ENCODE assay signal across 17 cellular contexts in the genomic region with DNA sequence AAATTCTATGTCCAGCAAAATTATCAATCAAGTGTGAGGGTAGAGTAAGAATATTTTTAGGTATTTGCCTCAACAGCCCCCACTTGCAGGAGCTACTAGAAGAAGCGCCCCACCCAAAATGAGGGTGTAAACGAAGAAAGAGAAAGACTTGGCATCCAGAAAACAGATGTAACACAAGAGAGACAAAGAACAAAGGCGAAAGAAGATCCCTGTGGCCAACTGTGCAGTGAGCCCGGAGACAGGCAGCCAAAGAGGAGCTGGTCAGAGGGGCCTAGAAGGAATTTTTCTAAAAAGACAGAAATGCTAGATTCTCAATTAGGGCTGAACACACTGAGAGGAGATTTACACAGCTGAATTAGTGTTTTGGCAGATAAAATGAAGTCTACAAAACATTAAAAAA.
"Had no signal": no experiment of that assay in that cellular context is flagged by ENCODE, and none has a peak within 500 bp of the region (broad histone marks: within the 10 kb centered on the region; RNA-seq: fewer than 3 reads in every experiment).

No MANE protein-coding gene starts in this region.

- H3K9me3 ChIP-seq: ovary, transverse colon had no signal

- H3K27me3 ChIP-seq: ovary, transverse colon had no signal

- H3K9me3 Mint-ChIP-seq: activated CD4-positive, alpha-beta memory T cell treated with anti-CD3 and anti-CD28 coated beads, Interleukin-2, amount 10 ng/mL, durations not matched to agents 7 days and 5 days; activated T-helper 1 cell treated with anti-CD3 and anti-CD28 coated beads, Interleukin-12 subunit alpha, Interleukin-12 subunit beta, Interleukin-2, Interleukin-4 antibody, amounts not matched to agents 30 ng/mL and 10 ng/mL and 1 ng/mL, durations not matched to agents 14 hours and 24 hours and 36 hours; central memory CD8-positive, alpha-beta T cell; immature natural killer cell; stimulated activated memory B cell treated with anti-CD40 and anti-IgM and Interleukin-4, amounts not matched to agents 10 μg/mL and 1 μg/mL and 100 μg/mL, for 72 hours had no signal

- H3K36me3 ChIP-seq: ovary, transverse colon had no signal

- H3K27ac ChIP-seq: ovary, VCaP had no signal

- DNase-seq: activated CD4-positive, alpha-beta memory T cell treated with anti-CD3 and anti-CD28 coated beads, Interleukin-2, amount 10 ng/mL, durations not matched to agents 7 days and 5 days; activated CD4-positive, alpha-beta T cell treated with anti-CD3 and anti-CD28 coated beads for 36 hours; activated CD8-positive, alpha-beta memory T cell treated with anti-CD3 and anti-CD28 coated beads, Interleukin-2, amount 50 U/mL, for 4 hours; activated naive CD4-positive, alpha-beta T cell treated with Interleukin-2 at 50 U/mL for 16 hours; erythroblast; immature natural killer cell; left cardiac atrium; nephron progenitor cell; ovary; retina; SIG-M5; T1000; transverse colon had no signal

- H3K36me3 Mint-ChIP-seq: immature natural killer cell; stimulated activated memory B cell treated with anti-CD40 and anti-IgM and Interleukin-4, amounts not matched to agents 10 μg/mL and 1 μg/mL and 100 μg/mL, for 72 hours had no signal

- H3K4me3 ChIP-seq: ovary, transverse colon had no signal

- H3K4me3 Mint-ChIP-seq: activated CD4-positive, alpha-beta memory T cell treated with anti-CD3 and anti-CD28 coated beads, Interleukin-2, amount 10 ng/mL, durations not matched to agents 7 days and 5 days; activated CD4-positive, alpha-beta T cell treated with anti-CD3 and anti-CD28 coated beads for 36 hours; activated T-helper 1 cell treated with anti-CD3 and anti-CD28 coated beads, Interleukin-12 subunit alpha, Interleukin-12 subunit beta, Interleukin-2, Interleukin-4 antibody, amounts not matched to agents 30 ng/mL and 10 ng/mL and 1 ng/mL, durations not matched to agents 14 hours and 24 hours and 36 hours; central memory CD8-positive, alpha-beta T cell; immature natural killer cell; nephron progenitor cell; stimulated activated memory B cell treated with anti-CD40 and anti-IgM and Interleukin-4, amounts not matched to agents 10 μg/mL and 1 μg/mL and 100 μg/mL, for 72 hours had no signal

- H3K27ac Mint-ChIP-seq: activated CD4-positive, alpha-beta memory T cell treated with anti-CD3 and anti-CD28 coated beads, Interleukin-2, amount 10 ng/mL, durations not matched to agents 7 days and 5 days; activated CD4-positive, alpha-beta T cell treated with anti-CD3 and anti-CD28 coated beads for 36 hours; activated T-helper 1 cell treated with anti-CD3 and anti-CD28 coated beads, Interleukin-12 subunit alpha, Interleukin-12 subunit beta, Interleukin-2, Interleukin-4 antibody, amounts not matched to agents 30 ng/mL and 10 ng/mL and 1 ng/mL, durations not matched to agents 14 hours and 24 hours and 36 hours; immature natural killer cell; nephron progenitor cell; stimulated activated memory B cell treated with anti-CD40 and anti-IgM and Interleukin-4, amounts not matched to agents 10 μg/mL and 1 μg/mL and 100 μg/mL, for 72 hours had no signal

- H3K4me1 Mint-ChIP-seq: activated CD4-positive, alpha-beta memory T cell treated with anti-CD3 and anti-CD28 coated beads, Interleukin-2, amount 10 ng/mL, durations not matched to agents 7 days and 5 days; activated CD4-positive, alpha-beta T cell treated with anti-CD3 and anti-CD28 coated beads for 36 hours; central memory CD8-positive, alpha-beta T cell; immature natural killer cell; stimulated activated memory B cell treated with anti-CD40 and anti-IgM and Interleukin-4, amounts not matched to agents 10 μg/mL and 1 μg/mL and 100 μg/mL, for 72 hours had no signal

- ATAC-seq: activated CD4-positive, alpha-beta T cell treated with anti-CD3 and anti-CD28 coated beads for 36 hours; left cardiac atrium; stimulated activated memory B cell treated with anti-CD40 and anti-IgM and Interleukin-4, amounts not matched to agents 10 μg/mL and 1 μg/mL and 100 μg/mL, for 72 hours had no signal
